ENCODE assay signal across 12 cellular contexts in genomic region chr1:8603220-8603616, GRCh38.
A peak's percentile ranks its signal among the peaks of the same experiment; 100 is the strongest.
DNase-seq lines count a peak whose midpoint lies in the region; ATAC-seq lines count a peak whose summit lies in the region.
"Had no signal": no experiment of that assay in that cellular context is flagged by ENCODE, and none has a peak within 500 bp of the region (broad histone marks: within the 10 kb centered on the region; RNA-seq: fewer than 3 reads in every experiment).

No MANE protein-coding gene starts in this region.

- no peaks in the 10 kb centered on the region for H3K27me3 ChIP-seq in naive thymus-derived CD4-positive, alpha-beta T cell (ENCODE audit: control insufficient read depth in 2 of 2, insufficient read depth in 2 of 2, low read length in 2 of 2)

- no peak for ATAC-seq in activated CD8-positive, alpha-beta T cell treated with anti-CD3 and anti-CD28 coated beads, Interleukin-2, amount 10 ng/mL, durations not matched to agents 7 days and 5 days
- no peak for ATAC-seq in naive thymus-derived CD4-positive, alpha-beta T cell
- ATAC-seq in GM19351 (IDR thresholded peaks at IDR 0.05; ENCODE audit: unreplicated experiment) (no peak), HG02970 (IDR thresholded peaks at IDR 0.05; ENCODE audit: low FRiP score, unreplicated experiment) (no peak), GM21390 (IDR thresholded peaks at IDR 0.05; ENCODE audit: unreplicated experiment) (no peak)

- peaks cover 44% of the 10 kb centered on the region for H3K4me1 Mint-ChIP-seq in activated CD8-positive, alpha-beta T cell treated with anti-CD3 and anti-CD28 coated beads, Interleukin-2, amount 10 ng/mL, durations not matched to agents 7 days and 5 days (ENCODE audit: low read depth)
- peaks cover 24 to 58% (median 41%) of the 10 kb centered on the region in 7 donors for H3K4me1 Mint-ChIP-seq in naive thymus-derived CD4-positive, alpha-beta T cell

- peaks cover 17 to 18% of the 10 kb centered on the region in 2 donors for H3K4me1 ChIP-seq in naive thymus-derived CD4-positive, alpha-beta T cell (ENCODE audit: control insufficient read depth in 2 of 2, insufficient read depth in 2 of 2, low read length in 2 of 2)

- peak overlapping the region; percentile 70 for H3K4me3 Mint-ChIP-seq in activated CD8-positive, alpha-beta T cell treated with anti-CD3 and anti-CD28 coated beads, Interleukin-2, amount 10 ng/mL, durations not matched to agents 7 days and 5 days
- H3K4me3 Mint-ChIP-seq in naive thymus-derived CD4-positive, alpha-beta T cell = peak overlapping the region in 7 of 10 donors; percentile 47 to 78 (median 52)
- H3K4me3 Mint-ChIP-seq: endodermal cell had no signal

- H3K4me3 ChIP-seq in naive thymus-derived CD4-positive, alpha-beta T cell (ENCODE audit: low read length) = no peak overlapping the region
- H3K4me3 ChIP-seq: thoracic aorta had no signal

- DNase-seq in DMS53 (lab: John Stamatoyannopoulos, UW) = peak; percentile 65
- DNase-seq in NCI-H1105 treated with DMSO at 0.1 percent for 48 hours (lab: John Stamatoyannopoulos, UW) = peak; percentile 92
- no peak for DNase-seq in activated CD8-positive, alpha-beta T cell treated with anti-CD3 and anti-CD28 coated beads, Interleukin-2, amount 10 ng/mL, durations not matched to agents 7 days and 5 days
- no peak for DNase-seq in naive thymus-derived CD4-positive, alpha-beta T cell
- DNase-seq: activated effector memory CD4-positive, alpha-beta T cell treated with anti-CD3 and anti-CD28 coated beads, Interleukin-2, amount 50 U/mL, for 16 hours; endodermal cell; NCI-H446 had no signal

- peaks cover 9% of the 10 kb centered on the region for H3K36me3 Mint-ChIP-seq in activated CD8-positive, alpha-beta T cell treated with anti-CD3 and anti-CD28 coated beads, Interleukin-2, amount 10 ng/mL, durations not matched to agents 7 days and 5 days (ENCODE audit: low read depth)
- H3K36me3 Mint-ChIP-seq in naive thymus-derived CD4-positive, alpha-beta T cell = peaks cover 0 to 19% (median 8%) of the 10 kb centered on the region in 5 donors

- peak overlapping the region; percentile 91 for H3K27ac Mint-ChIP-seq in activated CD8-positive, alpha-beta T cell treated with anti-CD3 and anti-CD28 coated beads, Interleukin-2, amount 10 ng/mL, durations not matched to agents 7 days and 5 days
- H3K27ac Mint-ChIP-seq in naive thymus-derived CD4-positive, alpha-beta T cell = peak overlapping the region; percentile 15 to 88 (median 77)
- H3K27ac Mint-ChIP-seq: endodermal cell had no signal

- intact Hi-C loops in naive thymus-derived CD4-positive, alpha-beta T cell (cut with micrococcal nuclease) = loop anchor here in 1 of 2 donors (5.0 kb wide), 1 partner anchor 41 kb away; no protein-coding TSS in a partner anchor

- H3K9me3 Mint-ChIP-seq in activated CD8-positive, alpha-beta T cell treated with anti-CD3 and anti-CD28 coated beads, Interleukin-2, amount 10 ng/mL, durations not matched to agents 7 days and 5 days (ENCODE audit: insufficient read depth) = peaks cover 3% of the 10 kb centered on the region
- H3K9me3 Mint-ChIP-seq in naive thymus-derived CD4-positive, alpha-beta T cell = peaks cover 0 to 1% (median 0%) of the 10 kb centered on the region in 11 donors

- H3K27ac ChIP-seq in naive thymus-derived CD4-positive, alpha-beta T cell (ENCODE audit: low read depth, low read length) = no peak overlapping the region
- H3K27ac ChIP-seq: HL-60, thoracic aorta had no signal

- POLR2A ChIA-PET in activated CD8-positive, alpha-beta T cell treated with anti-CD3 and anti-CD28 coated beads, Interleukin-2, amount 10 ng/mL, durations not matched to agents 7 days and 5 days (lab: Charles Lee) = interaction anchor here (0.5 to 0.7 kb wide), 2 partner anchors 37 to 38 kb away, joined by 3 to 4 read pairs; no protein-coding TSS in a partner anchor
- POLR2A ChIA-PET in naive thymus-derived CD4-positive, alpha-beta T cell (lab: Charles Lee) = interaction anchor here (0.6 to 1.0 kb wide), 3 partner anchors 20 to 49 kb away, joined by 3 to 4 read pairs (median 3); no protein-coding TSS in a partner anchor

- H3K9me3 ChIP-seq in naive thymus-derived CD4-positive, alpha-beta T cell (ENCODE audit: control insufficient read depth in 2 of 3, low read length in 3 of 3) = no peaks in the 10 kb centered on the region
- H3K9me3 ChIP-seq: thoracic aorta had no signal

- CTCF ChIA-PET in activated CD8-positive, alpha-beta T cell treated with anti-CD3 and anti-CD28 coated beads, Interleukin-2, amount 10 ng/mL, durations not matched to agents 7 days and 5 days (lab: Charles Lee) = interaction anchor here (0.7 to 3.7 kb wide), 9 partner anchors 13 to 246 kb away, joined by 3 to 21 read pairs (median 4); no protein-coding TSS in a partner anchor
- CTCF ChIA-PET in naive thymus-derived CD4-positive, alpha-beta T cell (lab: Charles Lee) = interaction anchor here (0.7 kb wide), 1 partner anchor 42 kb away, joined by 3 read pairs; no protein-coding TSS in a partner anchor

- H3K36me3 ChIP-seq in naive thymus-derived CD4-positive, alpha-beta T cell (ENCODE audit: control insufficient read depth in 2 of 3, insufficient read depth in 3 of 3, low read length in 3 of 3) = no peaks in the 10 kb centered on the region
- H3K36me3 ChIP-seq: thoracic aorta had no signal

- no peaks in the 10 kb centered on the region for H3K27me3 Mint-ChIP-seq in activated CD8-positive, alpha-beta T cell treated with anti-CD3 and anti-CD28 coated beads, Interleukin-2, amount 10 ng/mL, durations not matched to agents 7 days and 5 days (ENCODE audit: low read depth)
- no peaks in the 10 kb centered on the region for H3K27me3 Mint-ChIP-seq in naive thymus-derived CD4-positive, alpha-beta T cell

Comparison
In these comparisons a context has a peak if more than half of its experiments do, and no peak if none do; other contexts are left out.
1. DNase-seq: peak in DMS53 (single experiment) and NCI-H1105 treated with DMSO at 0.1 percent for 48 hours (single experiment); none in activated CD8-positive, alpha-beta T cell treated with anti-CD3 and anti-CD28 coated beads, Interleukin-2, amount 10 ng/mL, durations not matched to agents 7 days and 5 days (single experiment) and naive thymus-derived CD4-positive, alpha-beta T cell (0 of 9).